1 cellular context compared by ENCODE assay signal in the genomic region with DNA sequence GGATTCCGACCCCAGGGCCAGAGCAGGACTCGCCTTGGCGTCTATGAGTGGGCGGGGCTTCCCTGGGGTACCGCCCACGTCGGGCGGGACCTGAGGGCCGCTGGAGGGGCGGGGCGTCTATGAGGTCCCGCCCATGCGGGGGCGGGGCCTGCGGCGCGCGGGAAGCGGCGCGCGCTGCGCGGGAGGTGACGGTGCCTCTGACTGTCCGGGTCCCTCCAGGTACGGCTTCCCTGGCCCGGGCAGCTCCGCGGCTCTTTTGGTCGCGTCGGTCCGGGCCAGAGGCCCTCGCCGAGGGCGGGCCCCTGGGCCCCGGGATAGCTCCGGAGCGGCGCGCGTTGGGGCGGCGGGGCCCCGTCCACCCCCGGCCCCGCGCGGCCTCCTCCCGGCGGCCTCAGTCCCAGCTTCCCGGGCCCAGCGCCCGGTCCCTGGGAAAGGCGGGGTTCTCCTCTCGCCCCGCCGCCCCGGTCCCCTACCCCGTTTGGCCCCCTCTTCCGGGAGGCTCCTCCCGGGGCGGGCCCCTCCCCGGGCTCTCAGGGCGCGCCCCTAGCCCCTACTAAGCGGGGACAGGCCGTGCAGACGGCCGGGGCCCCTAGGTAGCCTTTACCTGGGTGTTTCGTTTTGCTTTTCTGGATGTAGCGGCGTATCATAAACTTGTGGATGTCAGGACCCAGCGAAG.
TF ChIP-seq lines count a peak whose summit lies in the region.

A gene (plus strand): TSS at position 160 of the 676 bp plus-strand sequence. CDS start 745 bp downstream, outside the sequence.

TF ChIP-seq in A549, 52 proteins besides CTCF, POLR2A, EP300 and RAD21 (continued from another document):
- TF ChIP-seq, protein P1, sequence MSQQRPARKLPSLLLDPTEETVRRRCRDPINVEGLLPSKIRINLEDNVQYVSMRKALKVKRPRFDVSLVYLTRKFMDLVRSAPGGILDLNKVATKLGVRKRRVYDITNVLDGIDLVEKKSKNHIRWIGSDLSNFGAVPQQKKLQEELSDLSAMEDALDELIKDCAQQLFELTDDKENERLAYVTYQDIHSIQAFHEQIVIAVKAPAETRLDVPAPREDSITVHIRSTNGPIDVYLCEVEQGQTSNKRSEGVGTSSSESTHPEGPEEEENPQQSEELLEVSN (IDR thresholded peaks at IDR 0.05; ENCODE audit: borderline replicate concordance, low read depth), result peak; percentile 71
- TF ChIP-seq CHD2 (IDR thresholded peaks at IDR 0.05; ENCODE audit: low read length, partially characterized antibody), result no peak
- TF ChIP-seq, protein P2, sequence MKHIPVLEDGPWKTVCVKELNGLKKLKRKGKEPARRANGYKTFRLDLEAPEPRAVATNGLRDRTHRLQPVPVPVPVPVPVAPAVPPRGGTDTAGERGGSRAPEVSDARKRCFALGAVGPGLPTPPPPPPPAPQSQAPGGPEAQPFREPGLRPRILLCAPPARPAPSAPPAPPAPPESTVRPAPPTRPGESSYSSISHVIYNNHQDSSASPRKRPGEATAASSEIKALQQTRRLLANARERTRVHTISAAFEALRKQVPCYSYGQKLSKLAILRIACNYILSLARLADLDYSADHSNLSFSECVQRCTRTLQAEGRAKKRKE (CRISPR knock-in tag; IDR thresholded peaks at IDR 0.05; ENCODE audit: low read depth), result no peak
- TF ChIP-seq MAFK (IDR thresholded peaks at IDR 0.05; ENCODE audit: partially characterized antibody), result no peak
- no peak for TF ChIP-seq SMC3 (IDR thresholded peaks at IDR 0.05)
- TF ChIP-seq SREBF2 (IDR thresholded peaks at IDR 0.05), result no peak
- TF ChIP-seq FOXS1 (CRISPR knock-in tag; IDR thresholded peaks at IDR 0.05), result no peak
- TF ChIP-seq EHMT2 (IDR thresholded peaks at IDR 0.05; ENCODE audit: low read depth), result no peak
- TF ChIP-seq TP53 (CRISPR knock-in tag; IDR thresholded peaks at IDR 0.05), result no peak
- peak; percentile 58; the same call in 1 of the 2 replicates for TF ChIP-seq PHF8 (IDR thresholded peaks at IDR 0.05; ENCODE audit: borderline replicate concordance, low read depth)
- TF ChIP-seq ESRRA (IDR thresholded peaks at IDR 0.05; ENCODE audit: borderline replicate concordance, low read length), result no peak
- TF ChIP-seq CBX2 (IDR thresholded peaks at IDR 0.05; ENCODE audit: borderline replicate concordance, low read depth), result no peak
- no peak for TF ChIP-seq ZFP36 (IDR thresholded peaks at IDR 0.05; ENCODE audit: borderline replicate concordance, partially characterized antibody)
- no peak for TF ChIP-seq RCOR1 (IDR thresholded peaks at IDR 0.05; ENCODE audit: low read depth, low read length)
- no peak for TF ChIP-seq BHLHE40 (IDR thresholded peaks at IDR 0.05; ENCODE audit: low read depth, low read length)
- no peak for TF ChIP-seq HEYL (CRISPR knock-in tag; IDR thresholded peaks at IDR 0.05)
- TF ChIP-seq, protein P3, sequence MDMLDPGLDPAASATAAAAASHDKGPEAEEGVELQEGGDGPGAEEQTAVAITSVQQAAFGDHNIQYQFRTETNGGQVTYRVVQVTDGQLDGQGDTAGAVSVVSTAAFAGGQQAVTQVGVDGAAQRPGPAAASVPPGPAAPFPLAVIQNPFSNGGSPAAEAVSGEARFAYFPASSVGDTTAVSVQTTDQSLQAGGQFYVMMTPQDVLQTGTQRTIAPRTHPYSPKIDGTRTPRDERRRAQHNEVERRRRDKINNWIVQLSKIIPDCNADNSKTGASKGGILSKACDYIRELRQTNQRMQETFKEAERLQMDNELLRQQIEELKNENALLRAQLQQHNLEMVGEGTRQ (IDR thresholded peaks at IDR 0.05), result no peak
- TF ChIP-seq, protein P4, sequence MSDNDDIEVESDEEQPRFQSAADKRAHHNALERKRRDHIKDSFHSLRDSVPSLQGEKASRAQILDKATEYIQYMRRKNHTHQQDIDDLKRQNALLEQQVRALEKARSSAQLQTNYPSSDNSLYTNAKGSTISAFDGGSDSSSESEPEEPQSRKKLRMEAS (IDR thresholded peaks at IDR 0.05), result peak; percentile 23; the same call in 1 of the 2 replicates
- TF ChIP-seq NFE2L2 (conservative IDR thresholded peaks at IDR 0.05; ENCODE audit: low read length), result no peak
- no peak for TF ChIP-seq MAZ (IDR thresholded peaks at IDR 0.05; ENCODE audit: borderline replicate concordance, low read depth, low read length)
TF ChIP-seq in A549: peak in this region for 4.
